11 cellular contexts compared by ENCODE assay signal in genomic region chr1:86504130-86504479, GRCh38. TPM values are rescaled to one million over a fixed set of nuclear protein-coding genes. Genes with fewer than 3 reads are reported as not detected.
A peak's percentile ranks its signal among the peaks of the same experiment; 100 is the strongest.
DNase-seq lines count a peak whose midpoint lies in the region; ATAC-seq and TF ChIP-seq lines count a peak whose summit lies in the region.
"Had no signal": no experiment of that assay in that cellular context is flagged by ENCODE, and none has a peak within 500 bp of the region (broad histone marks: within the 10 kb centered on the region; RNA-seq: fewer than 3 reads in every experiment).

No MANE protein-coding gene starts in this region.

- no peaks in the 10 kb centered on the region for H3K79me2 ChIP-seq in fibroblast of lung (ENCODE audit: control insufficient read depth, insufficient read depth, low read length)

- peak overlapping the region; percentile 77 for H2AFZ ChIP-seq in fibroblast of lung (ENCODE audit: low read length)

- no peaks in the 10 kb centered on the region for H3K36me3 ChIP-seq in fibroblast of lung (ENCODE audit: control insufficient read depth, insufficient read depth, low read length)
- H3K36me3 ChIP-seq in muscle layer of colon (ENCODE audit: insufficient read depth, low read length) = no peaks in the 10 kb centered on the region

- no peak for ATAC-seq in stimulated activated naive CD8-positive, alpha-beta T cell treated with anti-CD3 and anti-CD28 coated beads, Interleukin-15, Interleukin-2, amounts not matched to agents 100 U/mL and 50 U/mL, for 24 hours
- no peak for ATAC-seq in stimulated activated memory B cell treated with anti-CD40 and anti-IgM and Interleukin-4, amounts not matched to agents 10 μg/mL and 1 μg/mL and 100 μg/mL, for 72 hours

- H3K4me1 ChIP-seq in fibroblast of lung (ENCODE audit: control insufficient read depth, extremely low read depth, insufficient read depth, low read length) (peaks cover 4% of the 10 kb centered on the region), muscle layer of colon (ENCODE audit: insufficient read depth, low read length) (peaks cover 58% of the 10 kb centered on the region)

- H3K4me3 Mint-ChIP-seq in stimulated activated naive CD8-positive, alpha-beta T cell treated with anti-CD3 and anti-CD28 coated beads, Interleukin-15, Interleukin-2, amounts not matched to agents 100 ng/mL and 50 ng/mL, for 24 hours = peak overlapping the region; percentile 47
- no peak overlapping the region for H3K4me3 Mint-ChIP-seq in osteocyte (ENCODE audit: unreplicated experiment)
- H3K4me3 Mint-ChIP-seq in stimulated activated memory B cell treated with anti-CD40 and anti-IgM and Interleukin-4, amounts not matched to agents 10 μg/mL and 1 μg/mL and 100 μg/mL, for 72 hours = no peak overlapping the region
- H3K4me3 Mint-ChIP-seq: memory B cell had no signal

- no peaks in the 10 kb centered on the region for H4K20me1 ChIP-seq in fibroblast of lung (ENCODE audit: control insufficient read depth, extremely low read depth, insufficient read depth, low read length)

- peaks cover 4% of the 10 kb centered on the region for H3K27me3 Mint-ChIP-seq in stimulated activated naive CD8-positive, alpha-beta T cell treated with anti-CD3 and anti-CD28 coated beads, Interleukin-15, Interleukin-2, amounts not matched to agents 100 ng/mL and 50 ng/mL, for 24 hours
- peaks cover 2% of the 10 kb centered on the region for H3K27me3 Mint-ChIP-seq in osteocyte (ENCODE audit: unreplicated experiment)
- peaks cover 10% of the 10 kb centered on the region for H3K27me3 Mint-ChIP-seq in stimulated activated memory B cell treated with anti-CD40 and anti-IgM and Interleukin-4, amounts not matched to agents 10 μg/mL and 1 μg/mL and 100 μg/mL, for 72 hours

- no peak for TF ChIP-seq CTCF in fibroblast of lung (conservative IDR thresholded peaks at IDR 0.05 in 1 of 2, IDR thresholded peaks at IDR 0.05 in 1 of 2; ENCODE audit: low read depth in 1 of 2, low read length in 2 of 2)
- no peak for TF ChIP-seq CTCF in osteocyte (IDR thresholded peaks at IDR 0.05)

- no peaks in the 10 kb centered on the region for H3K27me3 ChIP-seq in fibroblast of lung (ENCODE audit: control insufficient read depth, insufficient read depth, low read length)
- H3K27me3 ChIP-seq in muscle layer of colon (ENCODE audit: control insufficient read depth in 1 of 2, insufficient read depth in 2 of 2, low read length in 2 of 2) = no peaks in the 10 kb centered on the region

- no peak overlapping the region for H3K27ac Mint-ChIP-seq in stimulated activated naive CD8-positive, alpha-beta T cell treated with anti-CD3 and anti-CD28 coated beads, Interleukin-15, Interleukin-2, amounts not matched to agents 100 ng/mL and 50 ng/mL, for 24 hours
- no peak overlapping the region for H3K27ac Mint-ChIP-seq in osteocyte (ENCODE audit: unreplicated experiment)
- no peak overlapping the region for H3K27ac Mint-ChIP-seq in stimulated activated memory B cell treated with anti-CD40 and anti-IgM and Interleukin-4, amounts not matched to agents 10 μg/mL and 1 μg/mL and 100 μg/mL, for 72 hours
- H3K27ac Mint-ChIP-seq: memory B cell had no signal

- H3K9ac ChIP-seq in fibroblast of lung (ENCODE audit: insufficient read depth, low read length) (no peak overlapping the region), muscle layer of colon (ENCODE audit: low read length) (peak overlapping the region; percentile 23)

- no peaks in the 10 kb centered on the region for H3K9me3 Mint-ChIP-seq in stimulated activated naive CD8-positive, alpha-beta T cell treated with anti-CD3 and anti-CD28 coated beads, Interleukin-15, Interleukin-2, amounts not matched to agents 100 ng/mL and 50 ng/mL, for 24 hours
- no peaks in the 10 kb centered on the region for H3K9me3 Mint-ChIP-seq in osteocyte (ENCODE audit: unreplicated experiment)
- H3K9me3 Mint-ChIP-seq in stimulated activated memory B cell treated with anti-CD40 and anti-IgM and Interleukin-4, amounts not matched to agents 10 μg/mL and 1 μg/mL and 100 μg/mL, for 72 hours = no peaks in the 10 kb centered on the region
- H3K9me3 Mint-ChIP-seq: memory B cell had no signal

- H3K27ac ChIP-seq in fibroblast of lung (ENCODE audit: insufficient read depth, low read length) (no peak overlapping the region), muscle layer of colon (ENCODE audit: low read depth, low read length) (peak overlapping the region; percentile 68)

- H3K9me3 ChIP-seq in fibroblast of lung (ENCODE audit: control insufficient read depth, insufficient read depth, low read depth, low read length) (no peaks in the 10 kb centered on the region), muscle layer of colon (ENCODE audit: low read length) (no peaks in the 10 kb centered on the region)

- H3K4me3 ChIP-seq in fibroblast of lung (replicated peaks in 1 of 4; ENCODE audit: control extremely low read depth in 1 of 4, insufficient read depth in 1 of 4, low read depth in 3 of 4, low read length in 4 of 4) (no peak overlapping the region), muscle layer of colon (ENCODE audit: low read depth in 1 of 2, low read length in 2 of 2) (peak overlapping the region in 1 of 2 donors; percentile 55)

- H3K4me1 Mint-ChIP-seq in stimulated activated naive CD8-positive, alpha-beta T cell treated with anti-CD3 and anti-CD28 coated beads, Interleukin-15, Interleukin-2, amounts not matched to agents 100 ng/mL and 50 ng/mL, for 24 hours (ENCODE audit: low read depth) = peaks cover 18% of the 10 kb centered on the region
- H3K4me1 Mint-ChIP-seq in osteocyte (ENCODE audit: unreplicated experiment) = peaks cover 16% of the 10 kb centered on the region
- H3K4me1 Mint-ChIP-seq in stimulated activated memory B cell treated with anti-CD40 and anti-IgM and Interleukin-4, amounts not matched to agents 10 μg/mL and 1 μg/mL and 100 μg/mL, for 72 hours = peaks cover 6% of the 10 kb centered on the region

- DNase-seq in stimulated activated naive CD8-positive, alpha-beta T cell treated with anti-CD3 and anti-CD28 coated beads, Interleukin-15, Interleukin-2, amounts not matched to agents 100 U/mL and 50 U/mL, for 24 hours = no peak
- DNase-seq in fibroblast of lung (ENCODE audit: low read depth in 2 of 2) (peak in 1 of 2 donors; percentile 44), RKO (ENCODE audit: low spot score) (no peak), osteocyte (ENCODE audit: extremely low spot score, unreplicated experiment) (no peak), epidermal melanocyte (ENCODE audit: insufficient read length, low spot score) (no peak)
- DNase-seq: activated CD4-positive, CD25-positive, alpha-beta regulatory T cell treated with anti-CD3 and anti-CD28 coated beads, Interleukin-2, amount 50 U/mL, for 72 hours had no signal

- H3K4me2 ChIP-seq in fibroblast of lung (ENCODE audit: extremely low read depth, insufficient read depth, low read length) = peak overlapping the region; percentile 68

- H3K36me3 Mint-ChIP-seq in stimulated activated naive CD8-positive, alpha-beta T cell treated with anti-CD3 and anti-CD28 coated beads, Interleukin-15, Interleukin-2, amounts not matched to agents 100 ng/mL and 50 ng/mL, for 24 hours (ENCODE audit: low read depth) = no peaks in the 10 kb centered on the region
- no peaks in the 10 kb centered on the region for H3K36me3 Mint-ChIP-seq in osteocyte (ENCODE audit: unreplicated experiment)
- no peaks in the 10 kb centered on the region for H3K36me3 Mint-ChIP-seq in stimulated activated memory B cell treated with anti-CD40 and anti-IgM and Interleukin-4, amounts not matched to agents 10 μg/mL and 1 μg/mL and 100 μg/mL, for 72 hours
- H3K36me3 Mint-ChIP-seq: memory B cell had no signal

RNA-seq across cellular contexts. Expression of gene CLCA1, which starts 35.4 kb away (rescaled TPM):
- total RNA-seq in fibroblast of lung (not detected in 2 replicates), osteocyte (not detected in 2 replicates)
- 0.01 TPM in 1 of 2 replicates, not detected in the other for polyA plus RNA-seq in fibroblast of lung
- polyA plus RNA-seq in fibroblast of lung (2012) = not detected in 2 replicates
- not detected in 2 replicates for polyA minus RNA-seq in fibroblast of lung (ENCODE audit: low replicate concordance)
- total RNA-seq: temporal lobe had no signal

RNA-seq across cellular contexts. Expression of gene CLCA4, which starts 42.8 kb away (rescaled TPM):
- not detected in 2 replicates for total RNA-seq in fibroblast of lung
- not detected in 2 replicates for polyA plus RNA-seq in fibroblast of lung
- not detected in 2 replicates for polyA plus RNA-seq in fibroblast of lung (2012)
- polyA minus RNA-seq in fibroblast of lung (ENCODE audit: low replicate concordance) = not detected in 2 replicates
- total RNA-seq in osteocyte = not detected in 2 replicates
- total RNA-seq: temporal lobe had no signal
